ENCODE assay signal across 1 cellular context in genomic region chr4:579543-580175, GRCh38.
A peak's percentile ranks its signal among the peaks of the same experiment; 100 is the strongest.
TF ChIP-seq lines count a peak whose summit lies in the region.

No MANE protein-coding gene starts in this region.

TF ChIP-seq in HepG2, 621 proteins besides CTCF, POLR2A, EP300 and RAD21:
- no peak for TF ChIP-seq ZNF577 (CRISPR knock-in tag; IDR thresholded peaks at IDR 0.05; ENCODE audit: borderline replicate concordance, low read depth)
- 0 out of 2 replicates have a peak, but pooled peaks have one; percentile 2 for TF ChIP-seq ZNF598 (CRISPR knock-in tag; IDR thresholded peaks at IDR 0.05; ENCODE audit: borderline replicate concordance)
TF ChIP-seq in HepG2: peak in this region for 1.
